23 cellular contexts compared by ENCODE assay signal in genomic region chr5:170232786-170233185, GRCh38. TPM values are rescaled to one million over a fixed set of nuclear protein-coding genes. Genes with fewer than 3 reads are reported as not detected.
DNase-seq lines count a peak whose midpoint lies in the region; TF ChIP-seq lines count a peak whose summit lies in the region.
"Had no signal": no experiment of that assay in that cellular context is flagged by ENCODE, and none has a peak within 500 bp of the region (broad histone marks: within the 10 kb centered on the region; RNA-seq: fewer than 3 reads in every experiment).

TSS of gene C5orf58 (plus strand) at chr5:170232985. CDS start at chr5:170234977, 1,992 bp downstream.

- no peak within 1 kb of the TSS for H2BK20ac ChIP-seq in H9 (ENCODE audit: low read depth, low read length, poor library complexity, severe bottlenecking)

- H3K9ac ChIP-seq in H9 (ENCODE audit: extremely low read depth, insufficient read length, low read length) (no peak within 1 kb of the TSS), endodermal cell (ENCODE audit: extremely low read depth, low read length, poor library complexity, severe bottlenecking) (no peak within 1 kb of the TSS), mesendoderm (ENCODE audit: low read length) (no peak within 1 kb of the TSS)

- no peak within 1 kb of the TSS for H3K27ac ChIP-seq in H9 (ENCODE audit: insufficient read length, low read depth, low read length)
- no peak within 1 kb of the TSS for H3K27ac ChIP-seq in endodermal cell (ENCODE audit: low read depth, low read length)
- H3K27ac ChIP-seq in mesendoderm (ENCODE audit: low read depth, low read length): no peak within 1 kb of the TSS
- H3K27ac ChIP-seq in substantia nigra (ENCODE audit: low read depth, low read length, poor library complexity, severe bottlenecking): no peak within 1 kb of the TSS
- H3K27ac ChIP-seq in RWPE1: no peak within 1 kb of the TSS
- H3K27ac ChIP-seq: C4-2B, PC-9, SK-N-MC had no signal

- H3K14ac ChIP-seq in H9 (ENCODE audit: insufficient read depth, low read length): no peak within 1 kb of the TSS

- H3K4ac ChIP-seq in H9 (ENCODE audit: low read depth, low read length) (no peak within 1 kb of the TSS), mesendoderm (ENCODE audit: low read depth, low read length) (no peak within 1 kb of the TSS)

- H3T11ph ChIP-seq in H9 (ENCODE audit: low read length): no peak within 1 kb of the TSS

- no peaks in the 10 kb centered on the region for H3K27me3 Mint-ChIP-seq in H9 (ENCODE audit: low read depth)
- H3K27me3 Mint-ChIP-seq in endodermal cell (ENCODE audit: insufficient read depth): no peaks in the 10 kb centered on the region
- H3K27me3 Mint-ChIP-seq: IgD-negative memory B cell had no signal

- POLR2A ChIA-PET in RWPE1 (lab: Yijun Ruan, JAX; ENCODE audit: low non-redundant PET): no interaction called here

- CTCF ChIA-PET in RWPE1 (lab: Yijun Ruan, JAX): no interaction called here

- H2BK120ac ChIP-seq in H9 (ENCODE audit: low read depth, low read length, poor library complexity, severe bottlenecking) (no peak within 1 kb of the TSS), mesendoderm (ENCODE audit: low read depth, low read length) (no peak within 1 kb of the TSS)

- H3K79me1 ChIP-seq in H9 (ENCODE audit: insufficient read depth, low read depth, low read length, poor library complexity, severe bottlenecking) (no peaks in the 10 kb centered on the region), mesendoderm (ENCODE audit: low read length) (no peaks in the 10 kb centered on the region)

- no peak within 1 kb of the TSS for H3K4me3 ChIP-seq in endodermal cell (ENCODE audit: low read length)
- no peak within 1 kb of the TSS for H3K4me3 ChIP-seq in mesendoderm (ENCODE audit: low read length)
- H3K4me3 ChIP-seq: PC-9, SK-N-MC had no signal

- WGBS in H9 (ENCODE audit: extremely low coverage, insufficient read length, low lambda C conversion rate): no CpG with 5 or more reads among the region's 27 CpGs
- 94 to 98% methylated on average over 20 to 27 of the region's 27 CpGs for WGBS in endodermal cell (ENCODE audit: insufficient coverage in 1 of 2, insufficient read length in 1 of 2), 2 experiments
- WGBS in mesendoderm (ENCODE audit: extremely low coverage, insufficient coverage, low lambda C conversion rate): no CpG with 5 or more reads among the region's 27 CpGs

- H4K5ac ChIP-seq in H9 (ENCODE audit: insufficient read length, low read depth, low read length): no peak within 1 kb of the TSS
- H4K5ac ChIP-seq in mesendoderm (ENCODE audit: low read length): no peak within 1 kb of the TSS

- H3K9me3 ChIP-seq in H9 (ENCODE audit: control insufficient read depth, low read depth, low read length) (no peaks in the 10 kb centered on the region), endodermal cell (ENCODE audit: control insufficient read depth, low read length) (no peaks in the 10 kb centered on the region)

- H3K9me3 Mint-ChIP-seq in H9 (no peaks in the 10 kb centered on the region), endodermal cell (no peaks in the 10 kb centered on the region)
- H3K9me3 Mint-ChIP-seq: CD8-positive, alpha-beta memory T cell; IgD-negative memory B cell had no signal

- peak; percentile 45 for DNase-seq in ELF-1 (ENCODE audit: low read depth, low spot score)
- peak; percentile 72 for DNase-seq in H9
- peak; percentile 77 for DNase-seq in endodermal cell
- peak; percentile 56 for DNase-seq in mesendoderm
- no peak for DNase-seq in COLO829 (ENCODE audit: low spot score)
- no peak for DNase-seq in substantia nigra (lab: John Stamatoyannopoulos, UW)
- no peak for DNase-seq in foreskin melanocyte
- no peak for DNase-seq in RWPE1 (ENCODE audit: low spot score)
- DNase-seq: CD8-positive, alpha-beta memory T cell; GDM1; Karpas-422; NCI-H1694 treated with DMSO at 0.1 percent for 48 hours; NCI-H2107; NCI-H510A treated with DMSO at 0.1 percent for 48 hours; NCI-H748 treated with DMSO at 0.1 percent for 48 hours; PC-9; RPMI8226; SHP77 treated with DMSO at 0.1 percent for 48 hours had no signal

- H3K27ac Mint-ChIP-seq in H9 (no peak within 1 kb of the TSS), endodermal cell (no peak within 1 kb of the TSS)
- H3K27ac Mint-ChIP-seq: IgD-negative memory B cell had no signal

- H2BK12ac ChIP-seq in H9 (ENCODE audit: insufficient read length, low read depth, low read length): no peak within 1 kb of the TSS

- no peaks in the 10 kb centered on the region for H4K20me1 ChIP-seq in H9 (ENCODE audit: control insufficient read depth, insufficient read depth, insufficient read length)

- no peak within 1 kb of the TSS for H2BK15ac ChIP-seq in H9 (ENCODE audit: low read depth, low read length)
- no peak within 1 kb of the TSS for H2BK15ac ChIP-seq in mesendoderm (replicated peaks; ENCODE audit: low read depth)

- H4K91ac ChIP-seq in H9 (ENCODE audit: insufficient read length, low read depth, low read length): no peak within 1 kb of the TSS

- TF ChIP-seq CTCF in H9 (conservative IDR thresholded peaks at IDR 0.05) (no peak), endodermal cell (conservative IDR thresholded peaks at IDR 0.05) (no peak), RWPE1 (conservative IDR thresholded peaks at IDR 0.05; ENCODE audit: low read depth) (no peak)

- H3K23ac ChIP-seq in H9 (ENCODE audit: insufficient read length, low read depth, low read length) (no peak within 1 kb of the TSS), mesendoderm (ENCODE audit: low read length) (no peak within 1 kb of the TSS)

- no peaks in the 10 kb centered on the region for H3K4me1 ChIP-seq in H9 (ENCODE audit: insufficient read depth, low read length)
- H3K4me1 ChIP-seq in endodermal cell (ENCODE audit: control insufficient read depth, insufficient read depth, low read length): no peaks in the 10 kb centered on the region
- no peaks in the 10 kb centered on the region for H3K4me1 ChIP-seq in mesendoderm (ENCODE audit: control insufficient read depth, low read depth, low read length)

- H3K27me3 ChIP-seq in H9 (ENCODE audit: insufficient read depth, low read length) (no peaks in the 10 kb centered on the region), endodermal cell (ENCODE audit: control insufficient read depth, insufficient read depth, low read length, poor library complexity, severe bottlenecking) (no peaks in the 10 kb centered on the region), mesendoderm (ENCODE audit: insufficient read depth, low read length, poor library complexity) (no peaks in the 10 kb centered on the region)

- no peaks in the 10 kb centered on the region for H3K23me2 ChIP-seq in H9 (ENCODE audit: insufficient read length, low read depth, low read length, poor library complexity, severe bottlenecking)

- no peak within 1 kb of the TSS for H2AFZ ChIP-seq in H9 (ENCODE audit: low read length)
- H2AFZ ChIP-seq: PC-9 had no signal

- no peaks in the 10 kb centered on the region for H3K36me3 Mint-ChIP-seq in H9 (ENCODE audit: insufficient read depth in 1 of 3, low read depth in 3 of 3)
- H3K36me3 Mint-ChIP-seq in endodermal cell (ENCODE audit: low read depth): no peaks in the 10 kb centered on the region

- no peak within 1 kb of the TSS for H3K18ac ChIP-seq in H9 (ENCODE audit: insufficient read length, low read depth, low read length)
- H3K18ac ChIP-seq in mesendoderm (ENCODE audit: low read length): no peak within 1 kb of the TSS

- peaks cover 8 to 10% of the 10 kb centered on the region in 2 experiments for H3K4me1 Mint-ChIP-seq in H9
- H3K4me1 Mint-ChIP-seq in endodermal cell: peaks cover 17% of the 10 kb centered on the region
- H3K4me1 Mint-ChIP-seq: IgD-negative memory B cell had no signal

- no peak within 1 kb of the TSS for H4K8ac ChIP-seq in H9 (replicated peaks; ENCODE audit: insufficient read length, low read depth, low read length)
- no peak within 1 kb of the TSS for H4K8ac ChIP-seq in mesendoderm (ENCODE audit: low read depth, low read length)

- H2AK5ac ChIP-seq in H9 (ENCODE audit: insufficient read length, low read length) (no peak within 1 kb of the TSS), mesendoderm (ENCODE audit: low read length) (no peak within 1 kb of the TSS)

- H2BK5ac ChIP-seq in H9 (ENCODE audit: insufficient read length, low read length) (no peak within 1 kb of the TSS), mesendoderm (ENCODE audit: low read length) (no peak within 1 kb of the TSS)

- H3K56ac ChIP-seq in H9 (ENCODE audit: insufficient read length, low read depth, low read length) (no peak within 1 kb of the TSS), mesendoderm (ENCODE audit: low read length) (no peak within 1 kb of the TSS)

- H3K79me2 ChIP-seq in H9 (ENCODE audit: insufficient read depth, low read length) (no peaks in the 10 kb centered on the region), mesendoderm (ENCODE audit: control insufficient read depth, insufficient read depth, low read length) (no peaks in the 10 kb centered on the region)

- H3K4me2 ChIP-seq in H9 (ENCODE audit: insufficient read depth, insufficient read length, low read length) (no peak within 1 kb of the TSS), mesendoderm (ENCODE audit: low read length) (no peak within 1 kb of the TSS)
- H3K4me2 ChIP-seq: PC-9 had no signal

- no peak within 1 kb of the TSS for H3K4me3 Mint-ChIP-seq in H9
- no peak within 1 kb of the TSS for H3K4me3 Mint-ChIP-seq in endodermal cell
- H3K4me3 Mint-ChIP-seq: CD8-positive, alpha-beta memory T cell; IgD-negative memory B cell had no signal

- H3K36me3 ChIP-seq in endodermal cell (ENCODE audit: control insufficient read depth, insufficient read depth, low read length): no peaks in the 10 kb centered on the region
- H3K36me3 ChIP-seq in mesendoderm (ENCODE audit: control insufficient read depth, insufficient read depth, low read length): no peaks in the 10 kb centered on the region

RNA-seq across cellular contexts. Expression of gene C5orf58, which starts in this region (rescaled TPM):
- total RNA-seq in H9 (2021): 0.90 and 1.4 TPM in 2 replicates
- total RNA-seq in endodermal cell: under 1 TPM in 1 of 2 donors, not detected in 1; 0.95 TPM
- 0.78 TPM for polyA plus RNA-seq in endodermal cell (2013, experiment 1 of 2)
- polyA plus RNA-seq in endodermal cell (2013, experiment 2 of 2): 0.95 TPM
- polyA plus RNA-seq in mesendoderm (2013, experiment 1 of 2): 1.0 TPM
- polyA plus RNA-seq in mesendoderm (2013, experiment 2 of 2): 1.2 TPM
- total RNA-seq: CD8-positive, alpha-beta memory T cell; Daoy; M059J; PC-9 had no signal
- polyA plus RNA-seq: IgD-negative memory B cell had no signal

Comparison
In these comparisons a context has a peak if more than half of its experiments do, and no peak if none do; other contexts are left out.
1. Peak in DNase-seq in endodermal cell; RNA of the gene not detected or under 1 TPM.
2. DNase-seq: peak in ELF-1 (single experiment), H9 (single experiment) and mesendoderm (single experiment); none in COLO829 (single experiment), substantia nigra (0 of 49), foreskin melanocyte (single experiment) and RWPE1 (single experiment).